Comparison of ENCODE assay signal across 1 cellular context in genomic region chr3:129577925-129578742, GRCh38.
TF ChIP-seq lines count a peak whose summit lies in the region.

No MANE protein-coding gene starts in this region.

TF ChIP-seq in SK-N-SH, 30 proteins besides CTCF, POLR2A, EP300 and RAD21 (continued from another document):
- no peak for TF ChIP-seq JUND (IDR thresholded peaks at IDR 0.05)
- TF ChIP-seq SMC3 (IDR thresholded peaks at IDR 0.05; ENCODE audit: low read depth, low read length), result no peak
- no peak for TF ChIP-seq USF2 (IDR thresholded peaks at IDR 0.05; ENCODE audit: borderline replicate concordance, low read depth, low read length)
TF ChIP-seq in SK-N-SH: peak in this region for 0.
